Comparison of ENCODE assay signal across 7 cellular contexts in genomic region chr19:39405930-39406655, GRCh38. TPM values are rescaled to one million over a fixed set of nuclear protein-coding genes. Genes with fewer than 3 reads are reported as not detected.
DNase-seq lines count a peak whose midpoint lies in the region; ATAC-seq and TF ChIP-seq lines count a peak whose summit lies in the region.

No MANE protein-coding gene starts in this region.

- TF ChIP-seq RAD21 in Ishikawa (IDR thresholded peaks at IDR 0.05; ENCODE audit: low read depth), result no peak

- ATAC-seq in esophagus mucosa, result no peak

- TF ChIP-seq CTCF in VCaP (conservative IDR thresholded peaks at IDR 0.05) (no peak), cardiac fibroblast (IDR thresholded peaks at IDR 0.05; ENCODE audit: low read depth, low read length) (no peak)

- no peak for TF ChIP-seq EP300 in Ishikawa (IDR thresholded peaks at IDR 0.05; ENCODE audit: borderline replicate concordance)

- DNase-seq in cardiac fibroblast (ENCODE audit: low read depth in 2 of 2), result no peak
- DNase-seq in midbrain (lab: John Stamatoyannopoulos, UW), result peak; percentile 73
- DNase-seq in stimulated activated CD8-positive, alpha-beta memory T cell treated with anti-CD3 and anti-CD28 coated beads, Interleukin-7, amount 100 ng/mL, for 1 hour (ENCODE audit: low read depth in 2 of 2), result peak; percentile 76 to 79
- no peak for DNase-seq in cortex of kidney (lab: John Stamatoyannopoulos, UW)

- peak overlapping the region; percentile 39 to 96 for H3K4me3 ChIP-seq in cardiac fibroblast (replicated peaks in 1 of 2; ENCODE audit: low read depth in 2 of 2, low read length in 2 of 2)

- peak overlapping the region; percentile 96 for H3K27ac ChIP-seq in VCaP

TF ChIP-seq in Ishikawa, 13 proteins besides CTCF, POLR2A, EP300 and RAD21:
- TF ChIP-seq ZBTB7A (IDR thresholded peaks at IDR 0.05; ENCODE audit: low read depth), result no peak
- TF ChIP-seq EGR1 (IDR thresholded peaks at IDR 0.05), result 0 out of 2 replicates have a peak, but pooled peaks have one; percentile 6

RNA-seq across cellular contexts. Expression of gene ZFP36, which starts 0.6 kb away (rescaled TPM):
- total RNA-seq in esophagus mucosa, result 141 TPM

RNA-seq across cellular contexts. Expression of gene PLEKHG2, which starts 6.4 kb away (rescaled TPM):
- total RNA-seq in esophagus mucosa, result 12.8 TPM

RNA-seq across cellular contexts. Expression of gene MED29, which starts 14.9 kb away (rescaled TPM):
- total RNA-seq in esophagus mucosa, result 21.4 TPM

RNA-seq across cellular contexts. Expression of gene PAF1, which starts 15.2 kb away (rescaled TPM):
- total RNA-seq in esophagus mucosa, result 29.5 TPM

RNA-seq across cellular contexts. Expression of gene RPS16, which starts 29.7 kb away (rescaled TPM):
- total RNA-seq in esophagus mucosa, result 2,374 TPM

Comparison
In these comparisons a context has a peak if more than half of its experiments do, and no peak if none do; other contexts are left out.
1. DNase-seq: peak in midbrain (single experiment) and stimulated activated CD8-positive, alpha-beta memory T cell treated with anti-CD3 and anti-CD28 coated beads, Interleukin-7, amount 100 ng/mL, for 1 hour (2 of 2); none in cardiac fibroblast (0 of 2) and cortex of kidney (single experiment).